17 cellular contexts compared by ENCODE assay signal in the genomic region with DNA sequence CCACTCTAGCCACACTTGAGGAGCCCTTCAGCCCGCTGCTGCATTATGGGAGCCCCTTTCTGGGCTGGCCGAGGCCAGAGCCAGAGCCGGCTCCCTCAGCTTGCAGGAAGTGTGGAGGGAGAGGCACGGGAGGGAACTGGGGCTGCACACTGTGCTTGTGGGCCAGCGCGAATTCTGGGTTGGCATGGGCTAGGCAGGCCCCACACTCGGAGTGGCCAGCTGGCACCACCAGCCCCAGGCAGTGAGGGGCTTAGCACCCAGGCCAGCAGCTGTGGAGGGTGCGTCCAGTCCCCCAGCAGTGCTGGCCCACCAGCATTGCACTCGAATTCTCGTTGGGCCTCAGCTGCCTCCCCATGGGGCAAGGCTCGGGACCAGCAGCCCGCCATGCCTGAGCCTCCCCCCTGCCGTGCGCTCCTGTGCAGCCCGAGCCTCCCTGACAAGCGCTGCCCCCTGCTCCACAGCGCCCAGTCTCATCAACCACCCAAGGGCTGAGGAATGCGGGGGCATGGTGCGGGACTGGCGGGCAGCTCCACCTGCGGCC.
DNase-seq lines count a peak whose midpoint lies in the region; ATAC-seq and TF ChIP-seq lines count a peak whose summit lies in the region.
"Had no signal": no experiment of that assay in that cellular context is flagged by ENCODE, and none has a peak within 500 bp of the region (broad histone marks: within the 10 kb centered on the region; RNA-seq: fewer than 3 reads in every experiment).

No MANE protein-coding gene starts in this region.

- DNase-seq in heart right ventricle = no peak
- DNase-seq in right atrium auricular region (ENCODE audit: low spot score) = no peak
- DNase-seq in left lobe of liver (ENCODE audit: low spot score) = peak; percentile 45
- no peak for DNase-seq in trophoblast cell
- DNase-seq in stomach = no peak
- no peak for DNase-seq in inferior parietal cortex (ENCODE audit: extremely low spot score)
- DNase-seq in WTC11 (ENCODE audit: low spot score) = no peak
- DNase-seq: DND-41, H9, IMR-90, NCI-H1417, NCI-H187, NCI-H2107, NCI-H510A treated with DMSO at 0.1 percent for 48 hours, NCI-H774 had no signal

- no peak for TF ChIP-seq POLR2A in stomach (IDR thresholded peaks at IDR 0.05)

- intact Hi-C loops in heart right ventricle (cut with DNase I) = no loop called here
- intact Hi-C loops in stomach (cut with DNase I; ENCODE audit: low total_unique reads) = no loop called here

- H2AFZ ChIP-seq in trophoblast cell (ENCODE audit: insufficient read depth, low read length, poor library complexity) = no peak overlapping the region

- POLR2A ChIA-PET in WTC11 (lab: Charles Lee) = no interaction called here

- no peaks in the 10 kb centered on the region for H3K9me3 Mint-ChIP-seq in WTC11

- H3K4me3 ChIP-seq in heart right ventricle (no peak overlapping the region), right atrium auricular region (no peak overlapping the region), trophoblast cell (ENCODE audit: low read depth, low read length) (peak overlapping the region; percentile 60), stomach (no peak overlapping the region)

- H3K23ac ChIP-seq in trophoblast cell (ENCODE audit: low read length) = no peak overlapping the region

- H3K36me3 ChIP-seq in heart right ventricle = no peaks in the 10 kb centered on the region
- no peaks in the 10 kb centered on the region for H3K36me3 ChIP-seq in right atrium auricular region
- no peaks in the 10 kb centered on the region for H3K36me3 ChIP-seq in trophoblast cell (ENCODE audit: control insufficient read depth in 1 of 2, insufficient read depth in 2 of 2, low read length in 2 of 2)
- no peaks in the 10 kb centered on the region for H3K36me3 ChIP-seq in stomach

- no peak overlapping the region for H2AK5ac ChIP-seq in trophoblast cell (ENCODE audit: low read length)

- H4K8ac ChIP-seq in trophoblast cell (ENCODE audit: low read depth, low read length) = no peak overlapping the region

- H3K27ac ChIP-seq in heart right ventricle (no peak overlapping the region), right atrium auricular region (no peak overlapping the region), trophoblast cell (ENCODE audit: low read depth, low read length) (no peak overlapping the region), stomach (no peak overlapping the region)
- H3K27ac ChIP-seq: HL-60 had no signal

- TF ChIP-seq EP300 in stomach (IDR thresholded peaks at IDR 0.05) = no peak

- H4K91ac ChIP-seq in trophoblast cell (ENCODE audit: low read depth, low read length) = no peak overlapping the region

- H3K4me3 Mint-ChIP-seq in WTC11 = no peak overlapping the region
- H3K4me3 Mint-ChIP-seq: B cell, H9 had no signal

- H2BK120ac ChIP-seq in trophoblast cell (ENCODE audit: insufficient read depth, low read length, poor library complexity) = no peak overlapping the region

- TF ChIP-seq CTCF in heart right ventricle (IDR thresholded peaks at IDR 0.05) = no peak
- TF ChIP-seq CTCF in right atrium auricular region (IDR thresholded peaks at IDR 0.05) = no peak
- TF ChIP-seq CTCF in stomach (IDR thresholded peaks at IDR 0.05) = no peak
- TF ChIP-seq CTCF in WTC11 (IDR thresholded peaks at IDR 0.05) = no peak

- H3K9me3 ChIP-seq in heart right ventricle (peaks cover 0 to 86% (median 11%) of the 10 kb centered on the region in 11 donors), right atrium auricular region (no peaks in the 10 kb centered on the region), trophoblast cell (ENCODE audit: insufficient read depth, low read depth, low read length) (peaks cover 33% of the 10 kb centered on the region), stomach (peaks cover 7 to 79% (median 61%) of the 10 kb centered on the region in 4 donors)

- H3K27ac Mint-ChIP-seq in WTC11 = no peak overlapping the region
- H3K27ac Mint-ChIP-seq: B cell, H9 had no signal

- no peaks in the 10 kb centered on the region for H3K79me1 ChIP-seq in trophoblast cell (ENCODE audit: low read length)

- H3K79me2 ChIP-seq in trophoblast cell (ENCODE audit: control insufficient read depth, insufficient read depth, low read length, poor library complexity) = no peaks in the 10 kb centered on the region

- H3K14ac ChIP-seq in trophoblast cell (ENCODE audit: low read length) = no peak overlapping the region

- no peak overlapping the region for H3K18ac ChIP-seq in trophoblast cell (ENCODE audit: low read length)

- no peak overlapping the region for H2BK5ac ChIP-seq in trophoblast cell (ENCODE audit: low read depth, low read length, poor library complexity)

- peak overlapping the region; percentile 4 for H3K9ac ChIP-seq in trophoblast cell (ENCODE audit: low read length)

- H2BK12ac ChIP-seq in trophoblast cell (ENCODE audit: low read length) = no peak overlapping the region

- peaks cover 17% of the 10 kb centered on the region for H3K36me3 Mint-ChIP-seq in WTC11

- H4K12ac ChIP-seq in trophoblast cell (ENCODE audit: low read depth, low read length) = no peak overlapping the region

- H3K27me3 ChIP-seq in heart right ventricle = no peaks in the 10 kb centered on the region
- no peaks in the 10 kb centered on the region for H3K27me3 ChIP-seq in right atrium auricular region
- H3K27me3 ChIP-seq in trophoblast cell (ENCODE audit: insufficient read depth, low read length) = no peaks in the 10 kb centered on the region
- no peaks in the 10 kb centered on the region for H3K27me3 ChIP-seq in stomach

- H3K4ac ChIP-seq in trophoblast cell (ENCODE audit: low read depth, low read length) = no peak overlapping the region

- H3K27me3 Mint-ChIP-seq in WTC11 (ENCODE audit: low read depth) = peaks cover 18% of the 10 kb centered on the region
- H3K27me3 Mint-ChIP-seq: B cell had no signal

- no peak overlapping the region for H3K4me2 ChIP-seq in trophoblast cell (ENCODE audit: low read length)

- peak in 5 of 8 donors; percentile 10 to 56 (median 30) for ATAC-seq in heart right ventricle
- ATAC-seq in left lobe of liver = no peak
- no peak for ATAC-seq in WTC11

- H3K4me1 Mint-ChIP-seq in WTC11 = no peaks in the 10 kb centered on the region
- H3K4me1 Mint-ChIP-seq: B cell, H9 had no signal

- 66 to 70% methylated on average over 21 of the region's 21 CpGs for WGBS in heart right ventricle, 2 donors
- no CpG with 5 or more reads among the region's 21 CpGs for WGBS in trophoblast cell (ENCODE audit: extremely low coverage, insufficient coverage, insufficient read length)
- 70 to 73% (median 72%) methylated on average over 20 to 21 of the region's 21 CpGs for WGBS in stomach, 5 donors

- H3K4me1 ChIP-seq in heart right ventricle (no peaks in the 10 kb centered on the region), right atrium auricular region (no peaks in the 10 kb centered on the region), trophoblast cell (ENCODE audit: control insufficient read depth in 1 of 2, insufficient read depth in 2 of 2, low read length in 2 of 2) (no peaks in the 10 kb centered on the region), stomach (no peaks in the 10 kb centered on the region)

- CTCF ChIA-PET in WTC11 (lab: Charles Lee) = no interaction called here

TF ChIP-seq in WTC11, 78 proteins besides CTCF, POLR2A, EP300 and RAD21 (continues in another document):
- TF ChIP-seq HMGA2 (CRISPR knock-in tag; IDR thresholded peaks at IDR 0.05) (no peak), RELA (CRISPR knock-in tag; IDR thresholded peaks at IDR 0.05; ENCODE audit: borderline replicate concordance) (no peak), FOXJ3 (CRISPR knock-in tag; IDR thresholded peaks at IDR 0.05; ENCODE audit: borderline replicate concordance) (no peak), ZNF396 (CRISPR knock-in tag; IDR thresholded peaks at IDR 0.05; ENCODE audit: borderline replicate concordance) (no peak), ZSCAN18 (CRISPR knock-in tag; IDR thresholded peaks at IDR 0.05) (no peak), ZNF423 (CRISPR knock-in tag; IDR thresholded peaks at IDR 0.05) (no peak)
- TF ChIP-seq, protein P1, sequence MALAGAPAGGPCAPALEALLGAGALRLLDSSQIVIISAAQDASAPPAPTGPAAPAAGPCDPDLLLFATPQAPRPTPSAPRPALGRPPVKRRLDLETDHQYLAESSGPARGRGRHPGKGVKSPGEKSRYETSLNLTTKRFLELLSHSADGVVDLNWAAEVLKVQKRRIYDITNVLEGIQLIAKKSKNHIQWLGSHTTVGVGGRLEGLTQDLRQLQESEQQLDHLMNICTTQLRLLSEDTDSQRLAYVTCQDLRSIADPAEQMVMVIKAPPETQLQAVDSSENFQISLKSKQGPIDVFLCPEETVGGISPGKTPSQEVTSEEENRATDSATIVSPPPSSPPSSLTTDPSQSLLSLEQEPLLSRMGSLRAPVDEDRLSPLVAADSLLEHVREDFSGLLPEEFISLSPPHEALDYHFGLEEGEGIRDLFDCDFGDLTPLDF (CRISPR knock-in tag; IDR thresholded peaks at IDR 0.05) = no peak

Comparison
In these comparisons a context has a peak if more than half of its experiments do, and no peak if none do; other contexts are left out.
1. ATAC-seq: peak in heart right ventricle (5 of 8); none in left lobe of liver (single experiment) and WTC11 (single experiment).